Comparison of ENCODE assay signal across 8 cellular contexts in genomic region chr1:17438176-17438976, GRCh38. TPM values are rescaled to one million over a fixed set of nuclear protein-coding genes. Genes with fewer than 3 reads are reported as not detected.
DNase-seq lines count a peak whose midpoint lies in the region; ATAC-seq and TF ChIP-seq lines count a peak whose summit lies in the region.

No MANE protein-coding gene starts in this region.

- no peaks in the 10 kb centered on the region for H3K9me3 ChIP-seq in mucosa of descending colon

- no peak for TF ChIP-seq CTCF in epithelial cell of esophagus (IDR thresholded peaks at IDR 0.05; ENCODE audit: insufficient read depth, low read depth, low read length, missing control alignments)
- no peak for TF ChIP-seq CTCF in mucosa of descending colon (IDR thresholded peaks at IDR 0.05)

- no peaks in the 10 kb centered on the region for H3K36me3 ChIP-seq in mucosa of descending colon (ENCODE audit: low read depth)

- intact Hi-C loops in mucosa of descending colon (cut with DNase I, micrococcal nuclease) = no loop called here

- ATAC-seq in HG03097 (IDR thresholded peaks at IDR 0.05; ENCODE audit: low FRiP score, unreplicated experiment) (peak; percentile 38), mucosa of descending colon (peak; percentile 73)

- peak; percentile 38 for DNase-seq in DMS79 treated with DMSO at 0.1 percent for 48 hours (lab: John Stamatoyannopoulos, UW)
- DNase-seq in DMS79 (lab: John Stamatoyannopoulos, UW) = no peak
- peak; percentile 59 for DNase-seq in NOMO-1 treated with DMSO at 0.1 percent for 48 hours (lab: John Stamatoyannopoulos, UW; ENCODE audit: unreplicated experiment)
- peak; percentile 89 for DNase-seq in activated CD8-positive, alpha-beta memory T cell treated with anti-CD3 and anti-CD28 coated beads, Interleukin-2, amount 50 U/mL, for 48 hours
- peak; percentile 57 for DNase-seq in epithelial cell of esophagus (ENCODE audit: low read depth)
- DNase-seq in mucosa of descending colon = peak; percentile 85 to 89 (median 86)
- peak; percentile 43 to 64 for DNase-seq in stimulated activated CD8-positive, alpha-beta memory T cell treated with anti-CD3 and anti-CD28 coated beads, Interleukin-4, amount 100 ng/mL, for 4 hours (ENCODE audit: low read depth in 2 of 2, low spot score in 1 of 2)

- H3K4me1 ChIP-seq in mucosa of descending colon (ENCODE audit: low read depth) = peaks cover 19% of the 10 kb centered on the region

- H3K4me3 ChIP-seq in epithelial cell of esophagus (ENCODE audit: low read length) = peak overlapping the region; percentile 64
- H3K4me3 ChIP-seq in mucosa of descending colon = peak overlapping the region; percentile 51

RNA-seq across cellular contexts. Expression of gene RCC2, which starts 1.1 kb away (rescaled TPM):
- total RNA-seq in mucosa of descending colon = 10 to 100 TPM; 47.1 to 73.3 (median 55.1) TPM
